In the genomic region with DNA sequence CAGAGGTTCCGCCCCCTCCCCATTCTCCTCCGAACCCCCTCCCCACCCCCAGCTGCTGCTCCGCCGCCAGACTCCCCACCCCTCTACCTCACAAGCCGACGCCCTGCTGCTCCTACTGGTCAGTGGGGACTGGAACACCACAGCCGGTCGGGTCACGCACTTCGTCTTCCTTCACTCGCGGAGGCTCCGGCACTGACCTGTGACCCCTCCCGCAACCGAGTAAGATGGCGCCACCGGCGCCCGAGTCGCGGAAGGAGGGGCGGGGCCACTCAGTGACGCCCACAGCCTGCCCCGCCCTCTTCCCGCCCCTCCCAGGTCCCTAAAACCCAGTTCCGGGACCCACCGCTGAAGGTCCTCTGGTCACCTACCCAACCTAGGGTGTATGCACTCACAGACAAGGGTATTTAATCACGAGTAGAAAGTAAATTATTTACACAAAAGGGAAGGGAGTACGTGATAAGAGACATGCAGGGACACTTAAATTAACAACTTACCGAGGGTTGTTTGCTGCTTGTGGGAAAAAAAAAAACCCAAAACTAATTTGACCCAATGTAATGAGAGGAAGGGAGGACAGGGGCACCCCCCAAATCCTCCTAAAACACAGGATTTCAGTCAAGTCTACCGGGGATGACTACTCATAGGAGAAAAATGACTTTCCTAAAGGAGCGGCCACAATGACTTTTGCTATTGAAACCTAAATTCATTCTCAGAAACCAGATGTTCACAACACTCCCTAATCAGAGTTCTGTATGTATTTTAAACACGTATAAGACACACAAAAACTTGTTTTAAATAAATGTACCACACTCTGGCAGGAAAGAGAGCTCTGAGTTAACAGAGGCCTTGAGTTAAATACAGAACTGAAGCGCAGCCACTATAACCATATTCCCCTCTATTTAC, we compare ENCODE assay signal across 8 cellular contexts. TPM values are rescaled to one million over a fixed set of nuclear protein-coding genes. Genes with fewer than 3 reads are reported as not detected.
DNase-seq lines count a peak whose midpoint lies in the region; ATAC-seq and TF ChIP-seq lines count a peak whose summit lies in the region.

RIT1 (minus strand) TSS at position 194 of the 900 bp plus-strand sequence. CDS start 588 bp downstream, outside the sequence.

- WGBS in psoas muscle, 3 donors: 6 to 7% (median 7%) methylated on average over 34 of the region's 34 CpGs
- 6% methylated on average over 34 of the region's 34 CpGs for WGBS in urinary bladder

- H3K4me3 Mint-ChIP-seq in T-helper 2 cell treated with Interferon-gamma antibody and Interleukin-4, amounts not matched to agents 5 μg/mL and 100 μg/mL, for 36 hours: peak within 1 kb of the TSS; percentile 98

- peak within 1 kb of the TSS; percentile 99 for H3K27ac Mint-ChIP-seq in T-helper 2 cell treated with Interferon-gamma antibody and Interleukin-4, amounts not matched to agents 5 μg/mL and 100 μg/mL, for 36 hours

- H3K36me3 ChIP-seq in right atrium auricular region (peaks cover 63% of the 10 kb centered on the region), psoas muscle (ENCODE audit: insufficient read depth in 1 of 2, low read depth in 1 of 2) (peaks cover 8 to 86% of the 10 kb centered on the region in 2 donors), urinary bladder (ENCODE audit: insufficient read depth) (peaks cover 3% of the 10 kb centered on the region)

- TF ChIP-seq CTCF in GM13976 (IDR thresholded peaks at IDR 0.05; ENCODE audit: borderline replicate concordance, control extremely low read depth, extremely low read depth, insufficient read depth, missing control alignments) (no peak), right atrium auricular region (IDR thresholded peaks at IDR 0.05) (peak in 1 of 2 donors; percentile 22), psoas muscle (IDR thresholded peaks at IDR 0.05) (no peak)

- peaks cover 62% of the 10 kb centered on the region for H3K36me3 Mint-ChIP-seq in T-helper 2 cell treated with Interferon-gamma antibody and Interleukin-4, amounts not matched to agents 5 μg/mL and 100 μg/mL, for 36 hours (ENCODE audit: low read depth)

- intact Hi-C loops in psoas muscle (cut with DNase I): loop anchor here in 1 of 2 donors (5.0 kb wide), 1 partner anchor 54 kb away; the partner anchor contains the start of genes GON4L and SYT11

- H3K27me3 ChIP-seq in right atrium auricular region: no peaks in the 10 kb centered on the region
- no peaks in the 10 kb centered on the region for H3K27me3 ChIP-seq in psoas muscle (ENCODE audit: insufficient read depth in 3 of 3, low read length in 2 of 3)

- peaks cover 0 to 22% of the 10 kb centered on the region in 2 donors for H3K4me1 ChIP-seq in right atrium auricular region
- peaks cover 12% of the 10 kb centered on the region for H3K4me1 ChIP-seq in psoas muscle
- no peaks in the 10 kb centered on the region for H3K4me1 ChIP-seq in urinary bladder (ENCODE audit: insufficient read depth)

- H3K9me3 ChIP-seq in right atrium auricular region (no peaks in the 10 kb centered on the region), psoas muscle (no peaks in the 10 kb centered on the region)

- peak within 1 kb of the TSS; percentile 78 to 84 for H3K4me3 ChIP-seq in right atrium auricular region
- peak within 1 kb of the TSS; percentile 74 for H3K4me3 ChIP-seq in psoas muscle
- peak within 1 kb of the TSS; percentile 83 for H3K4me3 ChIP-seq in urinary bladder (ENCODE audit: low read depth, low read length)

- H3K4me1 Mint-ChIP-seq in T-helper 2 cell treated with Interferon-gamma antibody and Interleukin-4, amounts not matched to agents 5 μg/mL and 100 μg/mL, for 36 hours (ENCODE audit: low read depth): peaks cover 20% of the 10 kb centered on the region

- peak; percentile 80 for ATAC-seq in HG02678 (IDR thresholded peaks at IDR 0.05; ENCODE audit: unreplicated experiment)
- ATAC-seq in psoas muscle: peak; percentile 97 to 98 (median 98)

- DNase-seq in GM13976 (ENCODE audit: low spot score) (peak; percentile 93), NCI-H146 (lab: John Stamatoyannopoulos, UW) (peak; percentile 82), right atrium auricular region (ENCODE audit: low spot score) (peak; percentile 90), psoas muscle (peak; percentile 87 to 94)
- DNase-seq in T-helper 2 cell treated with Interferon-gamma antibody and Interleukin-4, amounts not matched to agents 5 μg/mL and 100 μg/mL, for 36 hours (ENCODE audit: low spot score): peak; percentile 80

- no peaks in the 10 kb centered on the region for H3K27me3 Mint-ChIP-seq in T-helper 2 cell treated with Interferon-gamma antibody and Interleukin-4, amounts not matched to agents 5 μg/mL and 100 μg/mL, for 36 hours (ENCODE audit: low read depth)

- H3K27ac ChIP-seq in angular gyrus (ENCODE audit: low read depth, low read length) (peak within 1 kb of the TSS; percentile 79), right atrium auricular region (peak within 1 kb of the TSS; percentile 93 to 95), psoas muscle (peak within 1 kb of the TSS; percentile 81), urinary bladder (ENCODE audit: low read depth) (peak within 1 kb of the TSS; percentile 83)

- no peaks in the 10 kb centered on the region for H3K9me3 Mint-ChIP-seq in T-helper 2 cell treated with Interferon-gamma antibody and Interleukin-4, amounts not matched to agents 5 μg/mL and 100 μg/mL, for 36 hours

- in situ Hi-C loops in GM13976 (cut with MboI; ENCODE audit: low sequenced_read_pairs, unreplicated experiment): no loop called here

RNA-seq across cellular contexts. Expression of gene RIT1, which starts in this region (rescaled TPM):
- total RNA-seq in right atrium auricular region (10 to 100 TPM; 13.3 to 25.3 TPM), psoas muscle (10 to 100 TPM; 11.1 to 16.9 (median 12.8) TPM), urinary bladder (39.4 TPM)
- polyA plus RNA-seq in psoas muscle (10 to 100 TPM in 2 of 3 donors, 1 to 10 TPM in 1; 5.1 to 11.0 (median 10.4) TPM), urinary bladder (24.9 TPM)

Comparison
In these comparisons a context has a peak if more than half of its experiments do, and no peak if none do; other contexts are left out.
1. Peak in every context shown above with its lines: DNase-seq, ATAC-seq, H3K4me3 ChIP-seq and H3K27ac ChIP-seq.